Comparison of ENCODE assay signal across 16 cellular contexts in genomic region chr10:104242545-104242944, GRCh38. TPM values are rescaled to one million over a fixed set of nuclear protein-coding genes. Genes with fewer than 3 reads are reported as not detected.
DNase-seq lines count a peak whose midpoint lies in the region; FAIRE-seq and TF ChIP-seq lines count a peak whose summit lies in the region.
"Had no signal": no experiment of that assay in that cellular context is flagged by ENCODE, and none has a peak within 500 bp of the region (broad histone marks: within the 10 kb centered on the region; RNA-seq: fewer than 3 reads in every experiment).

No MANE protein-coding gene starts in this region.

- H3K27ac ChIP-seq in cingulate gyrus (ENCODE audit: low read depth, low read length): peak overlapping the region; percentile 78

- H3K4me1 Mint-ChIP-seq in Caco-2 (ENCODE audit: low read depth, unreplicated experiment): peaks cover 14% of the 10 kb centered on the region
- H3K4me1 Mint-ChIP-seq: B cell had no signal

- no TSS peak for BruUV-seq in Caco-2 (replicated peaks; lab: Mats Ljungman, UMichigan)

- H3K9me3 Mint-ChIP-seq in Caco-2 (ENCODE audit: unreplicated experiment): no peaks in the 10 kb centered on the region

- peak overlapping the region; percentile 73 for H3K27ac Mint-ChIP-seq in Caco-2 (ENCODE audit: unreplicated experiment)
- H3K27ac Mint-ChIP-seq: B cell; CD4-positive, alpha-beta T cell had no signal

- no peak for DNase-seq in Caco-2
- DNase-seq in inferior parietal cortex (ENCODE audit: extremely low spot score): peak; percentile 53
- peak; percentile 81 for DNase-seq in putamen (ENCODE audit: low spot score)
- DNase-seq in D721Med (ENCODE audit: insufficient read length, low spot score): no peak
- DNase-seq in GDM1 (lab: John Stamatoyannopoulos, UW): no peak
- no peak for DNase-seq in activated CD4-positive, alpha-beta T cell treated with anti-CD3 and anti-CD28 coated beads for 4 hours
- no peak for DNase-seq in DMS53 treated with DMSO at 0.1 percent for 48 hours (lab: John Stamatoyannopoulos, UW; ENCODE audit: unreplicated experiment)
- DNase-seq: ACHN; CD4-positive, alpha-beta T cell; DMS153; DND-41; GF-D8 had no signal

- POLR2A ChIA-PET in Caco-2 (lab: Charles Lee): no interaction called here

- no peaks in the 10 kb centered on the region for H3K27me3 ChIP-seq in Caco-2 (replicated peaks; ENCODE audit: control insufficient read depth, insufficient read depth, low read length)

- H3K4me1 ChIP-seq in Caco-2: peaks cover 22% of the 10 kb centered on the region

- CTCF ChIA-PET in Caco-2 (lab: Charles Lee): no interaction called here

- no peaks in the 10 kb centered on the region for H3K36me3 Mint-ChIP-seq in Caco-2 (ENCODE audit: insufficient read depth, unreplicated experiment)

- H3K36me3 ChIP-seq in Caco-2 (ENCODE audit: control insufficient read depth, insufficient read depth, low read length): no peaks in the 10 kb centered on the region

- intact Hi-C loops in Caco-2 (cut with micrococcal nuclease; ENCODE audit: unreplicated experiment): no loop called here

- no peak for FAIRE-seq in D721Med (lab: Jason Lieb, UNC)
- FAIRE-seq: HTR-8/SVneo had no signal

- no peak overlapping the region for H3K4me3 Mint-ChIP-seq in Caco-2 (ENCODE audit: unreplicated experiment)
- H3K4me3 Mint-ChIP-seq: B cell; CD4-positive, alpha-beta T cell had no signal

- H3K4me3 ChIP-seq in Caco-2 (ENCODE audit: low read depth, low read length): no peak overlapping the region

- H3K9me3 ChIP-seq in Caco-2: peaks cover 17% of the 10 kb centered on the region

- TF ChIP-seq CTCF in Caco-2 (IDR thresholded peaks at IDR 0.05; ENCODE audit: insufficient read depth in 1 of 2, low read depth in 1 of 2, low read length in 1 of 2, severe bottlenecking in 1 of 2, unreplicated experiment in 1 of 2): no peak
- TF ChIP-seq CTCF in D721Med (IDR thresholded peaks at IDR 0.05; ENCODE audit: insufficient read depth, missing control alignments): no peak

- H3K27me3 Mint-ChIP-seq in Caco-2 (ENCODE audit: insufficient read depth, unreplicated experiment): no peaks in the 10 kb centered on the region

RNA-seq across cellular contexts. Expression of gene CFAP43, which starts 10.4 kb away (rescaled TPM):
- total RNA-seq in Caco-2 (2022): 0.52 and 0.77 TPM in 2 replicates
- total RNA-seq: CD4-positive, alpha-beta T cell had no signal

RNA-seq across cellular contexts. Expression of gene GSTO1, which starts 12.1 kb away (rescaled TPM):
- 167 and 182 TPM in 2 replicates for total RNA-seq in Caco-2 (2022)

RNA-seq across cellular contexts. Expression of gene GSTO2, which starts 26.4 kb away (rescaled TPM):
- 1.1 and 1.4 TPM in 2 replicates for total RNA-seq in Caco-2 (2022)
- total RNA-seq: H4 had no signal

Comparison
In these comparisons a context has a peak if more than half of its experiments do, and no peak if none do; other contexts are left out.
1. DNase-seq: peak in inferior parietal cortex (single experiment) and putamen (single experiment); none in Caco-2 (0 of 2), D721Med (single experiment), GDM1 (single experiment), activated CD4-positive, alpha-beta T cell treated with anti-CD3 and anti-CD28 coated beads for 4 hours (0 of 2) and DMS53 treated with DMSO at 0.1 percent for 48 hours (single experiment).